In the genomic region with DNA sequence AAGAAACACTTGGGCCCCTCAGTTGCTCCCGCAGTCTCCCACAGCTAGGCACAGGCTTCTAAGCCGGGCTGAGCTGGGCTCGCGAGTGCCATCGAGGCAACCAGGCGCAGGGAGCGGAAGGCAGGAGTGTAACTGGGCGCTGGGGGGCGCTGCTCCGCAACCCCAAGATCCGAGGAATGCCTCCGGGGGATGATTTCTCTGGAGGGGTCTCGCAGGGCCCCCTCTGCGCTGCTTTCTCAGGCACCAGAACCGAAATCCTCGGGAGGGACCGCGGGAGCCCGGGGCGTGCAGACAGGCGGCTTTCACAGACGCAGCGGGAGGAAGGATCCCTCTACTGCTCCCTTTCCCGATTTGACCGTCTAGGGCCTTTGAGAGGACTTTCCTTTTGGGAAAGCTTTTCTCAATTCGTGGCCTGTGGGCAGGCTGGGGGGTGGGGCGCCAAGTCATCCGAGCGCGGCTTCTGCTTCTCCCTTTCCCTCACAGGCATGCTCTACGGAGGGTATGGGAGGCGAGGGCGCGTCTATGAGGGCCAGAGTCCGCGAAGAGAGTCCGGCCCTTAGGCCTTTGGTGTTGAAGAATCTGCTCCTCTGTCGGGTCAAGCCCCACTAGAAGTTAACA, we compare ENCODE assay signal across 18 cellular contexts. TPM values are rescaled to one million over a fixed set of nuclear protein-coding genes. Genes with fewer than 3 reads are reported as not detected.
DNase-seq lines count a peak whose midpoint lies in the region; ATAC-seq, FAIRE-seq and TF ChIP-seq lines count a peak whose summit lies in the region.
"Had no signal": no experiment of that assay in that cellular context is flagged by ENCODE, and none has a peak within 500 bp of the region (broad histone marks: within the 10 kb centered on the region; RNA-seq: fewer than 3 reads in every experiment).

No MANE protein-coding gene starts in this region.

- H3K27me3 ChIP-seq in H7 (ENCODE audit: control insufficient read depth, insufficient read depth, low read length) (peaks cover 97% of the 10 kb centered on the region), endodermal cell (ENCODE audit: control insufficient read depth, insufficient read depth, low read length, poor library complexity, severe bottlenecking) (peaks cover 99% of the 10 kb centered on the region), HepG2 (ENCODE audit: control insufficient read depth in 1 of 2, insufficient read depth in 2 of 2, low read length in 2 of 2) (peaks cover 41 to 85% of the 10 kb centered on the region in 2 experiments), thyroid gland (no peaks in the 10 kb centered on the region)

- H3K4me3 ChIP-seq in H7 (ENCODE audit: insufficient read depth, low read depth, low read length) (no peak overlapping the region), endodermal cell (ENCODE audit: low read length) (no peak overlapping the region), HepG2 (replicated peaks in 1 of 3; ENCODE audit: insufficient read depth in 1 of 3, low read depth in 2 of 3, low read length in 3 of 3) (no peak overlapping the region), thyroid gland (replicated peaks in 1 of 3) (peak overlapping the region in 2 of 3 donors; percentile 36 to 53)
- H3K4me3 ChIP-seq: BLaER1 treated with 17β-estradiol and CSF1 and Interleukin-3, amounts not matched to agents 10 nM and 100 nM; tibial artery had no signal

- no peaks in the 10 kb centered on the region for H3K9me3 Mint-ChIP-seq in endodermal cell

- DNase-seq in H7 (peak; percentile 89), endodermal cell (peak; percentile 79), HepG2 (ENCODE audit: low spot score) (no peak), thyroid gland (peak; percentile 81 to 84), kidney tubule cell (ENCODE audit: low spot score) (no peak), NCI-H2196 (lab: John Stamatoyannopoulos, UW; ENCODE audit: unreplicated experiment) (no peak)
- DNase-seq: activated naive CD4-positive, alpha-beta T cell treated with anti-CD3 and anti-CD28 coated beads, Interleukin-2, amount 10 ng/mL, durations not matched to agents 7 days and 5 days; head of caudate nucleus; NCI-H82; spleen; tibial artery had no signal

- no peak for TF ChIP-seq RAD21 in HepG2 (CRISPR knock-in tag; IDR thresholded peaks at IDR 0.05)

- H3K4me1 ChIP-seq in endodermal cell (ENCODE audit: control insufficient read depth, insufficient read depth, low read length), result peaks cover 6% of the 10 kb centered on the region
- 0 out of 2 replicates have a peak, but pooled peaks cover 15% of the 10 kb centered on the region for H3K4me1 ChIP-seq in HepG2 (ENCODE audit: insufficient read depth, low read length)
- peaks cover 25% of the 10 kb centered on the region in 2 donors for H3K4me1 ChIP-seq in thyroid gland
- H3K4me1 ChIP-seq: BLaER1 treated with 17β-estradiol and CSF1 and Interleukin-3, amounts not matched to agents 10 nM and 100 nM had no signal

- ATAC-seq in HepG2 (no peak), GM21529 (IDR thresholded peaks at IDR 0.05; ENCODE audit: unreplicated experiment) (no peak)

- H3K4me2 ChIP-seq in HepG2 (ENCODE audit: low read depth, low read length), result no peak overlapping the region
- H3K4me2 ChIP-seq: BLaER1 treated with 17β-estradiol and CSF1 and Interleukin-3, amounts not matched to agents 10 nM and 100 nM had no signal

- H2AFZ ChIP-seq in HepG2 (ENCODE audit: low read length), result no peak overlapping the region

- H4K20me1 ChIP-seq in HepG2 (ENCODE audit: insufficient read depth, low read length), result no peaks in the 10 kb centered on the region; the same call in 1 of the 2 replicates
- H4K20me1 ChIP-seq: BLaER1 treated with 17β-estradiol and CSF1 and Interleukin-3, amounts not matched to agents 10 nM and 100 nM had no signal

- H3K9me3 ChIP-seq in endodermal cell (ENCODE audit: control insufficient read depth, low read length) (no peaks in the 10 kb centered on the region), HepG2 (ENCODE audit: low read length) (no peaks in the 10 kb centered on the region), thyroid gland (no peaks in the 10 kb centered on the region)
- H3K9me3 ChIP-seq: tibial artery had no signal

- H3K27ac Mint-ChIP-seq in endodermal cell, result no peak overlapping the region
- H3K27ac Mint-ChIP-seq: activated naive CD4-positive, alpha-beta T cell treated with anti-CD3 and anti-CD28 coated beads, Interleukin-2, amount 10 ng/mL, durations not matched to agents 7 days and 5 days; activated T-cell treated with anti-CD3 and anti-CD28 coated beads, Interleukin-2, amount 50 U/mL, for 24 hours had no signal

- 9 to 10% methylated on average over 9 to 38 of the region's 38 CpGs for WGBS in endodermal cell (ENCODE audit: insufficient coverage in 1 of 2, insufficient read length in 1 of 2), 2 experiments
- WGBS in HepG2 (ENCODE audit: low lambda C conversion rate), result 54% methylated on average over 38 of the region's 38 CpGs
- 11 to 13% methylated on average over 18 to 23 of the region's 38 CpGs for WGBS in thyroid gland, 2 donors

- no TSS peak for BruUV-seq in HepG2 (replicated peaks; lab: Mats Ljungman, UMichigan)

- POLR2A ChIA-PET in HepG2 (lab: Yijun Ruan, JAX), result no interaction called here

- H3K9ac ChIP-seq in endodermal cell (ENCODE audit: extremely low read depth, low read length, poor library complexity, severe bottlenecking) (no peak overlapping the region), HepG2 (ENCODE audit: insufficient read depth, low read depth, low read length) (no peak overlapping the region)
- H3K9ac ChIP-seq: BLaER1 treated with 17β-estradiol and CSF1 and Interleukin-3, amounts not matched to agents 10 nM and 100 nM had no signal

- intact Hi-C loops in HepG2 (cut with micrococcal nuclease; ENCODE audit: unreplicated experiment), result loop anchor here (10.0 kb wide), 2 partner anchors 320 to 420 kb away; no protein-coding TSS in a partner anchor
- intact Hi-C loops in thyroid gland (cut with DNase I), result no loop called here

- H3K4me1 Mint-ChIP-seq in endodermal cell, result peaks cover 17% of the 10 kb centered on the region

- no peak for FAIRE-seq in HepG2 (lab: Jason Lieb, UNC)
- FAIRE-seq: astrocyte, colon had no signal

- no peak overlapping the region for H3K4me3 Mint-ChIP-seq in endodermal cell
- H3K4me3 Mint-ChIP-seq: activated naive CD4-positive, alpha-beta T cell treated with anti-CD3 and anti-CD28 coated beads, Interleukin-2, amount 10 ng/mL, durations not matched to agents 7 days and 5 days; activated T-cell treated with anti-CD3 and anti-CD28 coated beads, Interleukin-2, amount 50 U/mL, for 24 hours had no signal

- TF ChIP-seq POLR2A in HepG2 (IDR thresholded peaks at IDR 0.05; ENCODE audit: insufficient read depth in 1 of 2, low read depth in 2 of 2, low read length in 2 of 2) (no peak), thyroid gland (IDR thresholded peaks at IDR 0.05) (peak in 1 of 2 donors; percentile 75)

- H3K36me3 Mint-ChIP-seq in endodermal cell (ENCODE audit: low read depth), result no peaks in the 10 kb centered on the region

- no peaks in the 10 kb centered on the region for H3K79me2 ChIP-seq in HepG2 (ENCODE audit: insufficient read depth, low read length)

- TF ChIP-seq EP300 in HepG2 (IDR thresholded peaks at IDR 0.05; ENCODE audit: low read depth in 2 of 2, low read length in 2 of 2) (no peak), HepG2 (CRISPR knock-in tag; IDR thresholded peaks at IDR 0.05; ENCODE audit: borderline replicate concordance) (no peak)

- H3K36me3 ChIP-seq in H7 (replicated peaks; ENCODE audit: control insufficient read depth, insufficient read depth, low read length), result no peaks in the 10 kb centered on the region
- no peaks in the 10 kb centered on the region for H3K36me3 ChIP-seq in endodermal cell (ENCODE audit: control insufficient read depth, insufficient read depth, low read length)
- no peaks in the 10 kb centered on the region for H3K36me3 ChIP-seq in HepG2 (replicated peaks in 1 of 2; ENCODE audit: control insufficient read depth in 1 of 2, insufficient read depth in 2 of 2, low read length in 2 of 2)
- no peaks in the 10 kb centered on the region for H3K36me3 ChIP-seq in thyroid gland
- H3K36me3 ChIP-seq: BLaER1 treated with 17β-estradiol and CSF1 and Interleukin-3, amounts not matched to agents 10 nM and 100 nM; spleen; tibial artery had no signal

- H3K27ac ChIP-seq in endodermal cell (ENCODE audit: low read depth, low read length) (no peak overlapping the region), HepG2 (ENCODE audit: extremely low read length, insufficient read depth, low read length) (no peak overlapping the region), thyroid gland (peak overlapping the region; percentile 98 to 100 (median 99))
- H3K27ac ChIP-seq: BLaER1 treated with 17β-estradiol and CSF1 and Interleukin-3, amounts not matched to agents 10 nM and 100 nM; spleen; tibial artery had no signal

- CTCF ChIA-PET in HepG2 (lab: Yijun Ruan, JAX; ENCODE audit: low intra/inter-chr PET ratio, low total read pairs), result interaction anchor here (1.4 kb wide), 1 partner anchor 454 kb away, joined by 4 read pairs; no protein-coding TSS in a partner anchor

- TF ChIP-seq CTCF in endodermal cell (conservative IDR thresholded peaks at IDR 0.05), result peak; percentile 75
- no peak for TF ChIP-seq CTCF in HepG2 (CRISPR knock-in tag; IDR thresholded peaks at IDR 0.05)
- peak in 4 of 6 experiments; percentile 35 to 51 (median 44) for TF ChIP-seq CTCF in thyroid gland (IDR thresholded peaks at IDR 0.05)

- in situ Hi-C loops in HepG2 (cut with HindIII; ENCODE audit: extremely low pct_ligation_motif_present, low pct_unique_long_range_greater_than_20kb), result loop anchor here (10.0 kb wide), 2 partner anchors 320 to 450 kb away; no protein-coding TSS in a partner anchor

- peaks cover 100% of the 10 kb centered on the region for H3K27me3 Mint-ChIP-seq in endodermal cell (ENCODE audit: insufficient read depth)

RNA-seq across cellular contexts. Expression of a gene that starts 4.3 kb away (rescaled TPM):
- total RNA-seq in H7 (2014; rRNA removed; shearing (Covaris generic)), result 0.78 and 1.7 TPM in 2 replicates
- under 1 TPM; 0.31 to 0.62 TPM for total RNA-seq in endodermal cell
- polyA plus RNA-seq in endodermal cell (2013, experiment 1 of 2), result 0.25 TPM
- 0.12 TPM for polyA plus RNA-seq in endodermal cell (2013, experiment 2 of 2)
- not detected in 2 replicates for total RNA-seq in HepG2 (2016; rRNA removed; fragmentation: Illumina TruSeq; extraction: Trizol)
- not detected in 2 replicates for total RNA-seq in HepG2 (2016; cell fraction: cytosol; rRNA removed; fragmentation: Illumina TruSeq; extraction: Trizol; ENCODE audit: low read depth)
- not detected in 2 replicates for total RNA-seq in HepG2 (2016; cell fraction: insoluble cytoplasmic fraction; rRNA removed; fragmentation: Illumina TruSeq; extraction: Trizol)
- not detected in 2 replicates for total RNA-seq in HepG2 (2016; cell fraction: membrane; rRNA removed; fragmentation: Illumina TruSeq; extraction: Trizol)
- not detected in 2 replicates for total RNA-seq in HepG2 (2016; cell fraction: nucleus; rRNA removed; fragmentation: Illumina TruSeq; extraction: Trizol)
- polyA plus RNA-seq in HepG2 (2011; rRNA removed), result not detected in 2 replicates
- not detected in 2 replicates for polyA plus RNA-seq in HepG2 (2011; cell fraction: cytosol; rRNA removed)
- not detected in 2 replicates for polyA plus RNA-seq in HepG2 (2011; cell fraction: nucleus; rRNA removed)
- not detected in 2 replicates for polyA plus RNA-seq in HepG2 (2012)
- not detected in 2 replicates for polyA plus RNA-seq in HepG2 (2016; cell fraction: cytosol; fragmentation: Illumina TruSeq; extraction: Trizol; ENCODE audit: low read depth)
- polyA plus RNA-seq in HepG2 (2016; cell fraction: insoluble cytoplasmic fraction; fragmentation: Illumina TruSeq; extraction: Trizol; ENCODE audit: low read depth), result not detected in 2 replicates
- not detected in 2 replicates for polyA plus RNA-seq in HepG2 (2016; cell fraction: membrane; fragmentation: Illumina TruSeq; extraction: Trizol; ENCODE audit: low read depth)
- polyA plus RNA-seq in HepG2 (2016; cell fraction: nucleus; fragmentation: Illumina TruSeq; extraction: Trizol; ENCODE audit: insufficient read depth, low read depth), result not detected in 2 replicates
- polyA minus RNA-seq in HepG2 (2011; rRNA and poly(A)+ RNA removed; ENCODE audit: low replicate concordance), result not detected in 2 replicates
- not detected in 2 replicates for polyA minus RNA-seq in HepG2 (2011; cell fraction: cytosol; rRNA and poly(A)+ RNA removed)
- polyA minus RNA-seq in HepG2 (2011; cell fraction: nucleus; rRNA and poly(A)+ RNA removed), result not detected in 2 replicates
- 100 to 1,000 TPM; 209 to 375 (median 310) TPM for total RNA-seq in thyroid gland
- total RNA-seq: astrocyte, HT-29, LHCN-M2, spleen had no signal
- polyA plus RNA-seq: spleen had no signal

RNA-seq across cellular contexts. Expression of a gene that starts 58.1 kb away (rescaled TPM):
- total RNA-seq in H7 (2014; rRNA removed; shearing (Covaris generic)), result not detected in 2 replicates
- total RNA-seq in endodermal cell, result under 1 TPM in 1 of 2 donors, not detected in 1; 0.77 TPM
- 0.18 TPM for polyA plus RNA-seq in endodermal cell (2013, experiment 1 of 2)
- not detected for polyA plus RNA-seq in endodermal cell (2013, experiment 2 of 2)
- total RNA-seq in HepG2 (2016; rRNA removed; fragmentation: Illumina TruSeq; extraction: Trizol), result not detected in 2 replicates
- not detected in 2 replicates for total RNA-seq in HepG2 (2016; cell fraction: cytosol; rRNA removed; fragmentation: Illumina TruSeq; extraction: Trizol; ENCODE audit: low read depth)
- not detected in 2 replicates for total RNA-seq in HepG2 (2016; cell fraction: insoluble cytoplasmic fraction; rRNA removed; fragmentation: Illumina TruSeq; extraction: Trizol)
- total RNA-seq in HepG2 (2016; cell fraction: membrane; rRNA removed; fragmentation: Illumina TruSeq; extraction: Trizol), result not detected in 2 replicates
- total RNA-seq in HepG2 (2016; cell fraction: nucleus; rRNA removed; fragmentation: Illumina TruSeq; extraction: Trizol), result not detected in 2 replicates
- polyA plus RNA-seq in HepG2 (2011; rRNA removed), result not detected in 2 replicates
- not detected in 2 replicates for polyA plus RNA-seq in HepG2 (2011; cell fraction: cytosol; rRNA removed)
- not detected in 2 replicates for polyA plus RNA-seq in HepG2 (2011; cell fraction: nucleus; rRNA removed)
- polyA plus RNA-seq in HepG2 (2012), result not detected in 2 replicates
- polyA plus RNA-seq in HepG2 (2016; cell fraction: cytosol; fragmentation: Illumina TruSeq; extraction: Trizol; ENCODE audit: low read depth), result not detected in 2 replicates
- not detected in 2 replicates for polyA plus RNA-seq in HepG2 (2016; cell fraction: insoluble cytoplasmic fraction; fragmentation: Illumina TruSeq; extraction: Trizol; ENCODE audit: low read depth)
- not detected in 2 replicates for polyA plus RNA-seq in HepG2 (2016; cell fraction: membrane; fragmentation: Illumina TruSeq; extraction: Trizol; ENCODE audit: low read depth)
- not detected in 2 replicates for polyA plus RNA-seq in HepG2 (2016; cell fraction: nucleus; fragmentation: Illumina TruSeq; extraction: Trizol; ENCODE audit: insufficient read depth, low read depth)
- not detected in 2 replicates for polyA minus RNA-seq in HepG2 (2011; rRNA and poly(A)+ RNA removed; ENCODE audit: low replicate concordance)
- polyA minus RNA-seq in HepG2 (2011; cell fraction: cytosol; rRNA and poly(A)+ RNA removed), result not detected in 2 replicates
- not detected in 2 replicates for polyA minus RNA-seq in HepG2 (2011; cell fraction: nucleus; rRNA and poly(A)+ RNA removed)
- total RNA-seq in thyroid gland, result 1 to 10 TPM; 1.7 to 3.4 (median 2.4) TPM
- total RNA-seq: astrocyte, HT-29, LHCN-M2, spleen had no signal
- polyA plus RNA-seq: spleen had no signal

Comparison
In these comparisons a context has a peak if more than half of its experiments do, and no peak if none do; other contexts are left out.
1. DNase-seq: peak in H7 (single experiment), endodermal cell (single experiment) and thyroid gland (2 of 2); none in HepG2 (single experiment), kidney tubule cell (single experiment) and NCI-H2196 (single experiment).
2. H3K4me3 ChIP-seq: peak in thyroid gland (2 of 3); none in H7 (single experiment), endodermal cell (single experiment) and HepG2 (0 of 3).
3. H3K27ac ChIP-seq: peak in thyroid gland (3 of 3); none in endodermal cell (single experiment) and HepG2 (single experiment).
4. RNA of a gene that starts 4.3 kb away (total RNA-seq): 209 to 375 TPM in thyroid gland; 0.78 to 1.7 TPM in H7, 0.31 to 0.62 TPM in endodermal cell and not detected in HepG2; every median in the first group is over 10 times any median in the second.